15 cellular contexts compared by ENCODE assay signal in the genomic region with DNA sequence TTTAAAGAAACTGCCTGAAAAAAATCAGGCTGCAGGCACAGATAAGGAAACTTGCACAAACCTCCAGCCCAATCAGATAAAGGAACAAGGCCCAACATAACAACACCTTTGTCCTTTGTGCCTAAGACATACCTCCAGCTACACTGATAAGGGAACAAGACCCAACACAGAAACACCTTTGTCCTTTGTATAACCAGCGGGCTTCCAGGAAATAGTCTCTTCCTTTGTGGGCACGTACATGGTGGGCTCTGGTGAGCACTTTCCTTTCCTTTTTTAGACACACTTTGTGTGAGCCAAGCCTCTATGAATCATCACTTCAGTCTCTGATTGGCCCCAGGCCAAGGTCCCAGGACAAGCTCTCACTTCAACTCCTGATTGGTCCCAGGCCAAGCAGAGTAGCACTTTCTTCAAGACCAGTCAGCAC. TPM values are rescaled to one million over a fixed set of nuclear protein-coding genes. Genes with fewer than 3 reads are reported as not detected.
DNase-seq lines count a peak whose midpoint lies in the region; ATAC-seq and TF ChIP-seq lines count a peak whose summit lies in the region.
"Had no signal": no experiment of that assay in that cellular context is flagged by ENCODE, and none has a peak within 500 bp of the region (broad histone marks: within the 10 kb centered on the region; RNA-seq: fewer than 3 reads in every experiment).

No MANE protein-coding gene starts in this region.

- peaks cover 29% of the 10 kb centered on the region for H3K9me3 Mint-ChIP-seq in natural killer cell treated with Interleukin-12 subunit alpha and Interleukin-12 subunit beta and Interleukin-15 and Interleukin-18, amount 100 ng/mL, for 72 hours
- peaks cover 7 to 27% of the 10 kb centered on the region in 2 donors for H3K9me3 Mint-ChIP-seq in natural killer cell

- peaks cover 46% of the 10 kb centered on the region for H3K9me3 ChIP-seq in A673 (ENCODE audit: low read depth, low read length, poor library complexity, severe bottlenecking)
- H3K9me3 ChIP-seq: pancreas had no signal

- no TSS peak for BruUV-seq in A673 (replicated peaks; lab: Mats Ljungman, UMichigan)

- H3K27ac Mint-ChIP-seq in natural killer cell treated with Interleukin-12 subunit alpha and Interleukin-12 subunit beta and Interleukin-15 and Interleukin-18, amount 100 ng/mL, for 72 hours: no peak overlapping the region
- no peak overlapping the region for H3K27ac Mint-ChIP-seq in natural killer cell

- H3K27me3 ChIP-seq in A673 (replicated peaks; ENCODE audit: insufficient read depth, low read depth, low read length, poor library complexity): no peaks in the 10 kb centered on the region
- H3K27me3 ChIP-seq: pancreas, SJSA1 had no signal

- CTCF ChIA-PET in A673 (lab: Charles Lee): no interaction called here

- ATAC-seq in natural killer cell treated with Interleukin-12 subunit alpha and Interleukin-12 subunit beta and Interleukin-15 and Interleukin-18, amount 100 ng/mL, for 72 hours: no peak
- no peak for ATAC-seq in natural killer cell

- TF ChIP-seq CTCF in natural killer cell (IDR thresholded peaks at IDR 0.05): no peak
- no peak for TF ChIP-seq CTCF in A673 (conservative IDR thresholded peaks at IDR 0.05; ENCODE audit: low read depth, low read length)

- no peak overlapping the region for H3K4me3 ChIP-seq in A673 (ENCODE audit: low read depth, low read length, poor library complexity, severe bottlenecking)
- H3K4me3 ChIP-seq: pancreas, SJSA1 had no signal

- peaks cover 63% of the 10 kb centered on the region for H3K36me3 Mint-ChIP-seq in natural killer cell treated with Interleukin-12 subunit alpha and Interleukin-12 subunit beta and Interleukin-15 and Interleukin-18, amount 100 ng/mL, for 72 hours
- H3K36me3 Mint-ChIP-seq in natural killer cell: peaks cover 33% of the 10 kb centered on the region

- no peaks in the 10 kb centered on the region for H3K36me3 ChIP-seq in A673 (ENCODE audit: insufficient read depth, low read length, poor library complexity, severe bottlenecking)
- H3K36me3 ChIP-seq: pancreas, SJSA1 had no signal

- DNase-seq in natural killer cell treated with Interleukin-12 subunit alpha and Interleukin-12 subunit beta and Interleukin-15 and Interleukin-18, amount 100 ng/mL, for 72 hours (ENCODE audit: low spot score): no peak
- no peak for DNase-seq in natural killer cell
- peak; percentile 66 for DNase-seq in astrocyte of the hippocampus (ENCODE audit: low read depth, low spot score)
- DNase-seq in foreskin melanocyte: peak; percentile 25
- DNase-seq in SHP77 (lab: John Stamatoyannopoulos, UW): no peak
- no peak for DNase-seq in A673 (ENCODE audit: low spot score)
- DNase-seq in hippocampal formation (lab: John Stamatoyannopoulos, UW): no peak
- no peak for DNase-seq in DMS 273 (lab: John Stamatoyannopoulos, UW; ENCODE audit: unreplicated experiment)
- DNase-seq: activated naive CD4-positive, alpha-beta T cell treated with Interleukin-2 at 50 U/mL for 16 hours; cerebellar nuclear complex; MV-4-11; pancreas; stimulated activated CD4-positive, alpha-beta T cell treated with anti-CD3 and anti-CD28 coated beads, Interleukin-12 subunit alpha, Interleukin-12 subunit beta, amount 100 ng/mL, for 4 hours; WERI-Rb-1 had no signal

- no peaks in the 10 kb centered on the region for H3K4me1 ChIP-seq in A673 (ENCODE audit: insufficient read depth, low read length, poor library complexity, severe bottlenecking)
- H3K4me1 ChIP-seq: pancreas, SJSA1 had no signal

- no peak overlapping the region for H3K27ac ChIP-seq in A673 (ENCODE audit: low read depth, low read length, poor library complexity, severe bottlenecking)
- H3K27ac ChIP-seq: pancreas, SJSA1, WERI-Rb-1 had no signal

- peak overlapping the region; percentile 17 for H3K4me3 Mint-ChIP-seq in natural killer cell treated with Interleukin-12 subunit alpha and Interleukin-12 subunit beta and Interleukin-15 and Interleukin-18, amount 100 ng/mL, for 72 hours
- no peak overlapping the region for H3K4me3 Mint-ChIP-seq in natural killer cell

- peaks cover 8 to 16% of the 10 kb centered on the region in 2 donors for H3K4me1 Mint-ChIP-seq in natural killer cell treated with Interleukin-12 subunit alpha and Interleukin-12 subunit beta and Interleukin-15 and Interleukin-18, amount 100 ng/mL, for 72 hours (ENCODE audit: low read depth in 2 of 2)
- H3K4me1 Mint-ChIP-seq in natural killer cell: peaks cover 9 to 14% of the 10 kb centered on the region in 2 donors

- intact Hi-C loops in natural killer cell (cut with micrococcal nuclease): no loop called here
- intact Hi-C loops in A673 (cut with micrococcal nuclease; ENCODE audit: unreplicated experiment): no loop called here

- POLR2A ChIA-PET in A673 (lab: Charles Lee; ENCODE audit: low non-redundant PET): no interaction called here

- H3K27me3 Mint-ChIP-seq in natural killer cell treated with Interleukin-12 subunit alpha and Interleukin-12 subunit beta and Interleukin-15 and Interleukin-18, amount 100 ng/mL, for 72 hours: no peaks in the 10 kb centered on the region
- H3K27me3 Mint-ChIP-seq in natural killer cell (ENCODE audit: low read depth in 2 of 2): no peaks in the 10 kb centered on the region

RNA-seq across cellular contexts. Expression of gene ZNF670, which starts 23.6 kb away (rescaled TPM):
- 1 to 10 TPM; 3.0 to 3.2 TPM for total RNA-seq in natural killer cell treated with Interleukin-12 subunit alpha and Interleukin-12 subunit beta and Interleukin-15 and Interleukin-18, amount 100 ng/mL, for 72 hours
- total RNA-seq in natural killer cell (under 1 TPM; 0.35 to 0.95 (median 0.45) TPM), A673 (2021) (5.9 and 6.5 TPM in 2 replicates)

RNA-seq across cellular contexts. Expression of gene ZNF695, which starts 47.1 kb away (rescaled TPM):
- 1 to 10 TPM in 1 of 2 donors, under 1 TPM in 1; 0.33 to 1.2 TPM for total RNA-seq in natural killer cell treated with Interleukin-12 subunit alpha and Interleukin-12 subunit beta and Interleukin-15 and Interleukin-18, amount 100 ng/mL, for 72 hours
- total RNA-seq in natural killer cell (under 1 TPM in 2 of 3 donors, not detected in 1; 0.10 to 0.57 TPM), A673 (2021) (14.1 and 15.9 TPM in 2 replicates)

RNA-seq across cellular contexts. Expression of gene ZNF669, which starts 49.2 kb away (rescaled TPM):
- 10 to 100 TPM; 10.5 to 11.0 TPM for total RNA-seq in natural killer cell treated with Interleukin-12 subunit alpha and Interleukin-12 subunit beta and Interleukin-15 and Interleukin-18, amount 100 ng/mL, for 72 hours
- total RNA-seq in natural killer cell (10 to 100 TPM; 16.2 to 18.3 (median 17.0) TPM), A673 (2021) (10.3 and 13.3 TPM in 2 replicates)

Comparison
In these comparisons a context has a peak if more than half of its experiments do, and no peak if none do; other contexts are left out.
1. DNase-seq: peak in astrocyte of the hippocampus (single experiment) and foreskin melanocyte (single experiment); none in natural killer cell treated with Interleukin-12 subunit alpha and Interleukin-12 subunit beta and Interleukin-15 and Interleukin-18, amount 100 ng/mL, for 72 hours (single experiment), natural killer cell (single experiment), SHP77 (0 of 2), A673 (single experiment), hippocampal formation (0 of 2) and DMS 273 (single experiment).